Comparison of ENCODE assay signal across 8 cellular contexts in the genomic region with DNA sequence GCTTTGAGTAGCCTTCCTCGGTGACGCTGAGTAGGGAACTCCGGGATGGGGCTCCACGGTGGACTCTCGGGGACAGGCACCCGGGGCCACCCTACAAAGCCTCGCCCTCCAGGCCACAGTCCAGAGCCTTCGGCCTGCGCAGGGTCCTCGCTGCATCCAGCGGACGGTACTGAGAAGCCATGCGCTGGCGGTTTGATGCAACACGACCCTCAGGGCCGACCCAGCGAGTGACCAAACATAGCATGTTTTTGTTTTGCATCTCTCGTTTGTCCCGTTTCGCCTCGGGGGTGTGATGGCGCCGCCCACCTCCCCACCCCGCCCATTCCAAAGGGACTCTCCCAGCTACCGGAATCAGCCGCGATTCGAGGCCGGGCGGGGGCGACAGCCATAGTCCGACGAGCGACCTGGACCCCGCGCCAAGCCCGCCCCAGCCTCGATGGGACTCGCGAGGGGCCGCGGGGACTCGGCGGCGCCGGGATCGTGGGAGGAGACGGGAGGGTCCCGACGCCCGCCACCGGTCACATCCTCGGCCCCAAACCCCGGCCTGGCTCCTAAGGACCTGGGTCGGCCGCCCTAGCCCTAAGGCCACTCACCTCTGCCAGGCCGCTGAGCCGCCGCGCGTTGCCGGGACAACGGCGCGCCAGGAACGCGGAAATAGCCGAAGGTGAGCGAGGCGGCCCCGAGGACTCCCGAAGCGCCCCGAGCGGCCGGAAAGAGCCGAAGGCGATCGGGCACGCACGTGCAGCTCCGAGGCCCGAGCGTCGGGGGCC. TPM values are rescaled to one million over a fixed set of nuclear protein-coding genes. Genes with fewer than 3 reads are reported as not detected.
DNase-seq lines count a peak whose midpoint lies in the region; ATAC-seq and TF ChIP-seq lines count a peak whose summit lies in the region.

No MANE protein-coding gene starts in this region.

- peak overlapping the region; percentile 78 for H3K27ac ChIP-seq in A673 (ENCODE audit: low read depth, low read length, poor library complexity, severe bottlenecking)
- peak overlapping the region; percentile 57 for H3K27ac ChIP-seq in effector memory CD4-positive, alpha-beta T cell (ENCODE audit: insufficient read depth, low read length, poor library complexity, severe bottlenecking)

- no peaks in the 10 kb centered on the region for H3K9me3 ChIP-seq in A673 (ENCODE audit: low read depth, low read length, poor library complexity, severe bottlenecking)
- H3K9me3 ChIP-seq in effector memory CD4-positive, alpha-beta T cell (ENCODE audit: control insufficient read depth, low read length), result peaks cover 6% of the 10 kb centered on the region

- intact Hi-C loops in A673 (cut with micrococcal nuclease; ENCODE audit: unreplicated experiment), result no loop called here

- peak; percentile 95 for DNase-seq in A673 (ENCODE audit: low spot score)
- peak; percentile 87 for DNase-seq in HK-2 (ENCODE audit: unreplicated experiment)
- DNase-seq in NOMO-1 treated with DMSO at 0.1 percent for 48 hours (lab: John Stamatoyannopoulos, UW; ENCODE audit: unreplicated experiment), result peak; percentile 80
- DNase-seq in activated CD8-positive, alpha-beta memory T cell treated with anti-CD3 and anti-CD28 coated beads for 4 hours (ENCODE audit: low read depth in 2 of 2), result peak; percentile 77 to 80
- DNase-seq in effector memory CD4-positive, alpha-beta T cell, result peak; percentile 77 to 87 (median 84)
- DNase-seq in lung microvascular endothelial cell (ENCODE audit: low read depth in 2 of 2), result peak; percentile 88 to 92
- DNase-seq in stimulated activated CD4-positive, alpha-beta T cell treated with anti-CD3 and anti-CD28 coated beads, TNF-alpha, amount 100 ng/mL, for 1 hour (ENCODE audit: low read depth in 3 of 3, low spot score in 1 of 3), result peak; percentile 70 to 94 (median 83)

- POLR2A ChIA-PET in A673 (lab: Charles Lee; ENCODE audit: low non-redundant PET), result interaction anchor here (0.6 kb wide), 1 partner anchor 1496 kb away, joined by 5 read pairs; no protein-coding TSS in a partner anchor

- TF ChIP-seq CTCF in A673 (conservative IDR thresholded peaks at IDR 0.05; ENCODE audit: low read depth, low read length), result no peak

- BruUV-seq in A673 (replicated peaks; lab: Mats Ljungman, UMichigan), result no TSS peak

- H3K27me3 ChIP-seq in A673 (replicated peaks; ENCODE audit: insufficient read depth, low read depth, low read length, poor library complexity), result no peaks in the 10 kb centered on the region
- H3K27me3 ChIP-seq in effector memory CD4-positive, alpha-beta T cell (replicated peaks; ENCODE audit: control insufficient read depth, insufficient read depth, low read length, poor library complexity, severe bottlenecking), result no peaks in the 10 kb centered on the region

- H3K4me3 ChIP-seq in A673 (ENCODE audit: low read depth, low read length, poor library complexity, severe bottlenecking), result peak overlapping the region; percentile 87
- peak overlapping the region; percentile 69 for H3K4me3 ChIP-seq in effector memory CD4-positive, alpha-beta T cell (ENCODE audit: insufficient read depth, low read depth, low read length, poor library complexity, severe bottlenecking)

- peaks cover 7% of the 10 kb centered on the region for H3K36me3 ChIP-seq in A673 (ENCODE audit: insufficient read depth, low read length, poor library complexity, severe bottlenecking)
- H3K36me3 ChIP-seq in effector memory CD4-positive, alpha-beta T cell (ENCODE audit: control insufficient read depth, insufficient read depth, low read length), result no peaks in the 10 kb centered on the region

- peaks cover 7% of the 10 kb centered on the region for H3K4me1 ChIP-seq in A673 (ENCODE audit: insufficient read depth, low read length, poor library complexity, severe bottlenecking)
- peaks cover 15% of the 10 kb centered on the region for H3K4me1 ChIP-seq in effector memory CD4-positive, alpha-beta T cell (ENCODE audit: control insufficient read depth, insufficient read depth, low read length, poor library complexity, severe bottlenecking)

- CTCF ChIA-PET in A673 (lab: Charles Lee), result interaction anchor here (1.9 kb wide), 1 partner anchor 96 kb away, joined by 8 read pairs; a partner anchor contains a TSS

- peak; percentile 35 for ATAC-seq in GM18868 (IDR thresholded peaks at IDR 0.05; ENCODE audit: unreplicated experiment)

RNA-seq across cellular contexts. Expression of a gene that starts 1.6 kb away (rescaled TPM):
- total RNA-seq in A673 (2021) (21.8 and 34.6 TPM in 2 replicates), lung microvascular endothelial cell (10.7 and 17.5 TPM in 2 replicates)

RNA-seq across cellular contexts. Expression of a gene that starts 1.9 kb away (rescaled TPM):
- total RNA-seq in A673 (2021), result 33.0 and 38.4 TPM in 2 replicates
- total RNA-seq in lung microvascular endothelial cell, result 5.9 and 9.5 TPM in 2 replicates

Comparison
In these comparisons a context has a peak if more than half of its experiments do, and no peak if none do; other contexts are left out.
1. Peak in every context shown above with its lines: DNase-seq, ATAC-seq, H3K4me3 ChIP-seq and H3K27ac ChIP-seq.